1 cellular context compared by ENCODE assay signal in the genomic region with DNA sequence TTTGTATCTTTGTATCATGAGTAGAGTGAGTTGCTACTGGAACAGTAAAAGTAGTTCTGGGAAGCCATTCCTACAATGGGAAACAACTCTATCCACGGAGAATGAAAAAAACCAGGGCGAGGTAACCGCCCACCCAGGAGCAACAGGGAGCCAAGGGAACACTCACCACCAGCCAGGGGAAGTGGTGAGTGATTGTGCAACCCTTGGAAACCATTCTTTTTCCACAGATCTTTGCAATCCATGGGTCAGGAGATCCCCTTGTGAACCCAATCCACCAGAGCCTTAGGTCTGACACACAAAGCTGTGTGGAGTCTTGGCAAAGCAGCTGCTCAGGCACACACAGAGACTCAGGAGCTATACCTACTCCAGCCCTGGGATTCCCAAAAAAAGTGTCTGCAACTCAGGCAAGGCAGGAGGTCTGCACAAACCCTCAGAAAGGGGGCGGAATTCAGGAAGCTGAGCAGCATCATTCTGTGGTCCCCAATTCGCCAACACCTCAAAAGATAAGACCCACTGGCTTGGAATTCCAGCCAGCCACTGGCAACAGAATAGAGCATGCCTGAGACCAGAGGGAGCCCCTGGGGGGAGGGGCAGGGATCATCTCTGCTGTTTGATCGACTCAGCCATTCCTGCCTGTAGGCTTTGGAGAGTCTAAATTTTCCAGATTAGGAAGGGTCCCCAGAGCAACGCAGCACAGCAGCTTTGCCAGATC.
TF ChIP-seq lines count a peak whose summit lies in the region.

No MANE protein-coding gene starts in this region.

TF ChIP-seq in HepG2, 621 proteins besides CTCF, POLR2A, EP300 and RAD21:
- TF ChIP-seq CAMTA2 (CRISPR knock-in tag; IDR thresholded peaks at IDR 0.05; ENCODE audit: borderline replicate concordance) (no peak), TFE3 (CRISPR knock-in tag; IDR thresholded peaks at IDR 0.05) (no peak), CEBPB (IDR thresholded peaks at IDR 0.05; ENCODE audit: borderline replicate concordance, low read depth, low read length) (peak; percentile 68), IRF2 (CRISPR knock-in tag; IDR thresholded peaks at IDR 0.05) (no peak), ZNF20 (CRISPR knock-in tag; IDR thresholded peaks at IDR 0.05) (no peak), ZSCAN9 (CRISPR knock-in tag; IDR thresholded peaks at IDR 0.05; ENCODE audit: borderline replicate concordance) (no peak)
- TF ChIP-seq, protein P1, sequence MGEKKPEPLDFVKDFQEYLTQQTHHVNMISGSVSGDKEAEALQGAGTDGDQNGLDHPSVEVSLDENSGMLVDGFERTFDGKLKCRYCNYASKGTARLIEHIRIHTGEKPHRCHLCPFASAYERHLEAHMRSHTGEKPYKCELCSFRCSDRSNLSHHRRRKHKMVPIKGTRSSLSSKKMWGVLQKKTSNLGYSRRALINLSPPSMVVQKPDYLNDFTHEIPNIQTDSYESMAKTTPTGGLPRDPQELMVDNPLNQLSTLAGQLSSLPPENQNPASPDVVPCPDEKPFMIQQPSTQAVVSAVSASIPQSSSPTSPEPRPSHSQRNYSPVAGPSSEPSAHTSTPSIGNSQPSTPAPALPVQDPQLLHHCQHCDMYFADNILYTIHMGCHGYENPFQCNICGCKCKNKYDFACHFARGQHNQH (CRISPR knock-in tag; IDR thresholded peaks at IDR 0.05), result no peak
- TF ChIP-seq, protein P2, sequence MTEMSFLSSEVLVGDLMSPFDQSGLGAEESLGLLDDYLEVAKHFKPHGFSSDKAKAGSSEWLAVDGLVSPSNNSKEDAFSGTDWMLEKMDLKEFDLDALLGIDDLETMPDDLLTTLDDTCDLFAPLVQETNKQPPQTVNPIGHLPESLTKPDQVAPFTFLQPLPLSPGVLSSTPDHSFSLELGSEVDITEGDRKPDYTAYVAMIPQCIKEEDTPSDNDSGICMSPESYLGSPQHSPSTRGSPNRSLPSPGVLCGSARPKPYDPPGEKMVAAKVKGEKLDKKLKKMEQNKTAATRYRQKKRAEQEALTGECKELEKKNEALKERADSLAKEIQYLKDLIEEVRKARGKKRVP (CRISPR knock-in tag; IDR thresholded peaks at IDR 0.05), result no peak
TF ChIP-seq in HepG2: peak in this region for 1.
